In the genomic region with DNA sequence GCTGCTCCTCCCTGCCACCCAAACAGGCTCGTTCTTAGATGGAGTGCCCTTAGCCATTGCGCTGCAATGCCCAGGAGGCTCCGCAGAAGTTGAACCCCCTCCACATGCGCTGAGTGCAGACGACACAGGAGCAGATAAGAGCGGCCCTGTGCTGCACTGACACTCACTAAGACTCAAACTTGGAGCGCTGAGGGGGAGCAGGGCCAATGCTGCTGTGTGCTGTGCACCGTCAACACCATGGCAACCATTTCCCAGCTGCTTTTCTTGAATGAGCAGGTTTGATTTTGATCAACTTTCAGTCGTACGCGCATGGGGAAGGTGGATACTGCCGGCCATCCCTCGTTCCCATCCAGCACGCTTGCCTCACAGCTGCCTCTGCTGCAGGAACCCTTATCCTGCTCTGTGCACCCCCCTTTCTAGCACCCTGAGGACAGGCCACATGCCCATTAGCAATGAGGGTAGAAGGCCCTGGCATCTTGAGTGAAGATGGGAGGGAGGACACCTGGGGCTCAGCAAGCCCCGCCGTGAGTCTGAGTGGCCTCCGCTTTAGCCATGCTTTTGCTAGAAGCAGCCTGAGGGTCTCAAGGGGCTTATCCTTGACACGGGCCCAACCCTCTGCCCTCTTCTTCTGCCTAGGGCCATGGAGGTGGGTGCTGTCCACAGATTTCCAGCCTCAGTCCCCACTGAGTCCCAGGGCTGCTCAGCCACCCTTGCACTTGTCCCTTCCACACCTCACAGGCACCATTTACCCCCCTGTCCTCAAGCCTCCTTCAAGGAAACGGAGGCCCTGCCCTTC, we compare ENCODE assay signal across 18 cellular contexts.
"Had no signal": no experiment of that assay in that cellular context is flagged by ENCODE, and none has a peak within 500 bp of the region (broad histone marks: within the 10 kb centered on the region; RNA-seq: fewer than 3 reads in every experiment).

No MANE protein-coding gene starts in this region.

- H3K27me3 ChIP-seq: brain microvascular endothelial cell, gastrocnemius medialis, heart left ventricle, thyroid gland had no signal

- DNase-seq: activated CD4-positive, alpha-beta memory T cell treated with anti-CD3 and anti-CD28 coated beads for 36 hours; activated CD4-positive, alpha-beta T cell treated with anti-CD3 and anti-CD28 coated beads for 36 hours; activated CD8-positive, alpha-beta memory T cell treated with anti-CD3 and anti-CD28 coated beads, Interleukin-2, amount 10 ng/mL, durations not matched to agents 7 days and 5 days; activated naive CD8-positive, alpha-beta T cell treated with anti-CD3 and anti-CD28 coated beads, Interleukin-2, amount 10 ng/mL, durations not matched to agents 7 days and 5 days; activated T-cell treated with anti-CD3 and anti-CD28 coated beads, Interleukin-2, amount 50 U/mL, for 1 hour; brain microvascular endothelial cell; cerebellar nuclear complex; endodermal cell; gastrocnemius medialis; heart left ventricle; immature natural killer cell; mammary epithelial cell; naive thymus-derived CD4-positive, alpha-beta T cell; T-helper 1 cell; thyroid gland had no signal

- H3K4me3 ChIP-seq: gastrocnemius medialis, heart left ventricle, thyroid gland had no signal

- H3K27ac ChIP-seq: brain microvascular endothelial cell, gastrocnemius medialis, heart left ventricle, thyroid gland, VCaP had no signal

- ATAC-seq: activated CD4-positive, alpha-beta T cell treated with anti-CD3 and anti-CD28 coated beads for 36 hours; activated CD8-positive, alpha-beta memory T cell treated with anti-CD3 and anti-CD28 coated beads, Interleukin-2, amount 10 ng/mL, durations not matched to agents 7 days and 5 days; gastrocnemius medialis; naive thymus-derived CD4-positive, alpha-beta T cell; sciatic nerve; SK-N-SH treated with all-trans-retinoic acid at 6 μM for 48 hours had no signal

- H3K9me3 ChIP-seq: gastrocnemius medialis, heart left ventricle, thyroid gland had no signal

- H3K4me1 ChIP-seq: gastrocnemius medialis had no signal

- H3K36me3 ChIP-seq: brain microvascular endothelial cell, gastrocnemius medialis, heart left ventricle, thyroid gland had no signal
